ENCODE assay signal across 1 cellular context in the genomic region with DNA sequence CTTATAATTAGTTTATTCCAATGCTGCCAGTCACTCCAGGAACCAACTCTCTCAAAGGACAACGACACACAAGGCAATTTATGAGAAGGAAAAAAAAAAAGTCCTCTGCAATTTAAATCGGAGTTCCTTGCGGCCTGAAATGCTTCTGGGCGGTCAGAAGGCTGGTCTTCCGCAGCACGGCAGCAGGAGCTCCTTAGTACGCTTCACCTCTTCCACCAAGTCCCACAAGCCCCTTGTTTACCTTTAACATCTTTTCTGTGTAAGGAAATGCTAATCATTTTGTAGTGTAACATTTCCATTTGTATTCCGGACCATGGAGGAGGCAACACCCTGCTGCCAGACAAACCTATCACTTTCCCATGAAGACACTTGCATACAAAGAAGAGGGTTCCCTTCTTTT.
TF ChIP-seq lines count a peak whose summit lies in the region.

No MANE protein-coding gene starts in this region.

TF ChIP-seq in WTC11, 78 proteins besides CTCF, POLR2A, EP300 and RAD21 (continued from another document):
- TF ChIP-seq, protein P1, sequence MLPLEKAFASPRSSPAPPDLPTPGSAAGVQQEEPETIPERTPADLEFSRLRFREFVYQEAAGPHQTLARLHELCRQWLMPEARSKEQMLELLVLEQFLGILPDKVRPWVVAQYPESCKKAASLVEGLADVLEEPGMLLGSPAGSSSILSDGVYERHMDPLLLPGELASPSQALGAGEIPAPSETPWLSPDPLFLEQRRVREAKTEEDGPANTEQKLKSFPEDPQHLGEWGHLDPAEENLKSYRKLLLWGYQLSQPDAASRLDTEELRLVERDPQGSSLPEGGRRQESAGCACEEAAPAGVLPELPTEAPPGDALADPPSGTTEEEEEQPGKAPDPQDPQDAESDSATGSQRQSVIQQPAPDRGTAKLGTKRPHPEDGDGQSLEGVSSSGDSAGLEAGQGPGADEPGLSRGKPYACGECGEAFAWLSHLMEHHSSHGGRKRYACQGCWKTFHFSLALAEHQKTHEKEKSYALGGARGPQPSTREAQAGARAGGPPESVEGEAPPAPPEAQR (CRISPR knock-in tag; IDR thresholded peaks at IDR 0.05), result no peak
- TF ChIP-seq OVOL2 (CRISPR knock-in tag; IDR thresholded peaks at IDR 0.05; ENCODE audit: borderline replicate concordance) (no peak), NR3C1 (CRISPR knock-in tag; conservative IDR thresholded peaks at IDR 0.05; ENCODE audit: low read depth) (no peak), GTF2I (CRISPR knock-in tag; conservative IDR thresholded peaks at IDR 0.05) (no peak), CREB1 (CRISPR knock-in tag; IDR thresholded peaks at IDR 0.05) (no peak), ELF4 (CRISPR knock-in tag; IDR thresholded peaks at IDR 0.05; ENCODE audit: low read depth) (no peak), ATF1 (CRISPR knock-in tag; IDR thresholded peaks at IDR 0.05) (no peak)
- TF ChIP-seq, protein P2, sequence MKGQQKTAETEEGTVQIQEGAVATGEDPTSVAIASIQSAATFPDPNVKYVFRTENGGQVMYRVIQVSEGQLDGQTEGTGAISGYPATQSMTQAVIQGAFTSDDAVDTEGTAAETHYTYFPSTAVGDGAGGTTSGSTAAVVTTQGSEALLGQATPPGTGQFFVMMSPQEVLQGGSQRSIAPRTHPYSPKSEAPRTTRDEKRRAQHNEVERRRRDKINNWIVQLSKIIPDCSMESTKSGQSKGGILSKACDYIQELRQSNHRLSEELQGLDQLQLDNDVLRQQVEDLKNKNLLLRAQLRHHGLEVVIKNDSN (CRISPR knock-in tag; IDR thresholded peaks at IDR 0.05), result no peak
- TF ChIP-seq, protein P3, sequence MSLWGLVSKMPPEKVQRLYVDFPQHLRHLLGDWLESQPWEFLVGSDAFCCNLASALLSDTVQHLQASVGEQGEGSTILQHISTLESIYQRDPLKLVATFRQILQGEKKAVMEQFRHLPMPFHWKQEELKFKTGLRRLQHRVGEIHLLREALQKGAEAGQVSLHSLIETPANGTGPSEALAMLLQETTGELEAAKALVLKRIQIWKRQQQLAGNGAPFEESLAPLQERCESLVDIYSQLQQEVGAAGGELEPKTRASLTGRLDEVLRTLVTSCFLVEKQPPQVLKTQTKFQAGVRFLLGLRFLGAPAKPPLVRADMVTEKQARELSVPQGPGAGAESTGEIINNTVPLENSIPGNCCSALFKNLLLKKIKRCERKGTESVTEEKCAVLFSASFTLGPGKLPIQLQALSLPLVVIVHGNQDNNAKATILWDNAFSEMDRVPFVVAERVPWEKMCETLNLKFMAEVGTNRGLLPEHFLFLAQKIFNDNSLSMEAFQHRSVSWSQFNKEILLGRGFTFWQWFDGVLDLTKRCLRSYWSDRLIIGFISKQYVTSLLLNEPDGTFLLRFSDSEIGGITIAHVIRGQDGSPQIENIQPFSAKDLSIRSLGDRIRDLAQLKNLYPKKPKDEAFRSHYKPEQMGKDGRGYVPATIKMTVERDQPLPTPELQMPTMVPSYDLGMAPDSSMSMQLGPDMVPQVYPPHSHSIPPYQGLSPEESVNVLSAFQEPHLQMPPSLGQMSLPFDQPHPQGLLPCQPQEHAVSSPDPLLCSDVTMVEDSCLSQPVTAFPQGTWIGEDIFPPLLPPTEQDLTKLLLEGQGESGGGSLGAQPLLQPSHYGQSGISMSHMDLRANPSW (CRISPR knock-in tag; conservative IDR thresholded peaks at IDR 0.05; ENCODE audit: low read depth), result no peak
TF ChIP-seq in WTC11: peak in this region for 0.
